ENCODE assay signal across 1 cellular context in the genomic region with DNA sequence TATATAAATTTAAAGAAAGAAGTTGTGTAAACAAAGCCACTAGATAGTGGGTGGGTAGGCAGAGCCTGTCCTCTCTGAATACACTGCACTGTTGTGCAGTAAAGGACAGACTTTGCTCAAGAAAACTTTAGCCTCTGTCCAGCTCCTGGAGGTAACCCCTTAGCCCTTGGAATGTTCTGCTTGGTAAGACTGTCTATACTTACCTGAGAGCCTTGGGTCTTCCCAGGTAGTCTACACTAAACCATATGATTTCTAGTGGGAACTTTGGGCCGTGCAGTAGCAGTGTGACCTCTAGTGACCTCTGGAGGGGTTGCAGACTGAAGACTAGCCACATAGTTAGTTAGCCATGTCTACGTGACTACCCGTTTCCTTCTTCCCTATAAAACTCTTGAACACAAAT.
TF ChIP-seq lines count a peak whose summit lies in the region.

No MANE protein-coding gene starts in this region.

TF ChIP-seq in Ishikawa, 13 proteins besides CTCF, POLR2A, EP300 and RAD21 (continued from another document):
- TF ChIP-seq USF1 (IDR thresholded peaks at IDR 0.05) (no peak), ZBTB7A (IDR thresholded peaks at IDR 0.05; ENCODE audit: low read depth) (no peak), TCF12 (IDR thresholded peaks at IDR 0.05; ENCODE audit: low read depth) (no peak), CREB1 (IDR thresholded peaks at IDR 0.05; ENCODE audit: low read depth) (no peak), NFIC (IDR thresholded peaks at IDR 0.05) (no peak), TAF1 (IDR thresholded peaks at IDR 0.05; ENCODE audit: low read depth) (no peak)
- TF ChIP-seq, protein P1, sequence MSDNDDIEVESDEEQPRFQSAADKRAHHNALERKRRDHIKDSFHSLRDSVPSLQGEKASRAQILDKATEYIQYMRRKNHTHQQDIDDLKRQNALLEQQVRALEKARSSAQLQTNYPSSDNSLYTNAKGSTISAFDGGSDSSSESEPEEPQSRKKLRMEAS (IDR thresholded peaks at IDR 0.05): no peak
- TF ChIP-seq, protein P2, sequence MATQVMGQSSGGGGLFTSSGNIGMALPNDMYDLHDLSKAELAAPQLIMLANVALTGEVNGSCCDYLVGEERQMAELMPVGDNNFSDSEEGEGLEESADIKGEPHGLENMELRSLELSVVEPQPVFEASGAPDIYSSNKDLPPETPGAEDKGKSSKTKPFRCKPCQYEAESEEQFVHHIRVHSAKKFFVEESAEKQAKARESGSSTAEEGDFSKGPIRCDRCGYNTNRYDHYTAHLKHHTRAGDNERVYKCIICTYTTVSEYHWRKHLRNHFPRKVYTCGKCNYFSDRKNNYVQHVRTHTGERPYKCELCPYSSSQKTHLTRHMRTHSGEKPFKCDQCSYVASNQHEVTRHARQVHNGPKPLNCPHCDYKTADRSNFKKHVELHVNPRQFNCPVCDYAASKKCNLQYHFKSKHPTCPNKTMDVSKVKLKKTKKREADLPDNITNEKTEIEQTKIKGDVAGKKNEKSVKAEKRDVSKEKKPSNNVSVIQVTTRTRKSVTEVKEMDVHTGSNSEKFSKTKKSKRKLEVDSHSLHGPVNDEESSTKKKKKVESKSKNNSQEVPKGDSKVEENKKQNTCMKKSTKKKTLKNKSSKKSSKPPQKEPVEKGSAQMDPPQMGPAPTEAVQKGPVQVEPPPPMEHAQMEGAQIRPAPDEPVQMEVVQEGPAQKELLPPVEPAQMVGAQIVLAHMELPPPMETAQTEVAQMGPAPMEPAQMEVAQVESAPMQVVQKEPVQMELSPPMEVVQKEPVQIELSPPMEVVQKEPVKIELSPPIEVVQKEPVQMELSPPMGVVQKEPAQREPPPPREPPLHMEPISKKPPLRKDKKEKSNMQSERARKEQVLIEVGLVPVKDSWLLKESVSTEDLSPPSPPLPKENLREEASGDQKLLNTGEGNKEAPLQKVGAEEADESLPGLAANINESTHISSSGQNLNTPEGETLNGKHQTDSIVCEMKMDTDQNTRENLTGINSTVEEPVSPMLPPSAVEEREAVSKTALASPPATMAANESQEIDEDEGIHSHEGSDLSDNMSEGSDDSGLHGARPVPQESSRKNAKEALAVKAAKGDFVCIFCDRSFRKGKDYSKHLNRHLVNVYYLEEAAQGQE (IDR thresholded peaks at IDR 0.05; ENCODE audit: low read depth): no peak
